8 cellular contexts compared by ENCODE assay signal in genomic region chr16:11916524-11917285, GRCh38. TPM values are rescaled to one million over a fixed set of nuclear protein-coding genes. Genes with fewer than 3 reads are reported as not detected.
DNase-seq lines count a peak whose midpoint lies in the region; ATAC-seq and TF ChIP-seq lines count a peak whose summit lies in the region.

No MANE protein-coding gene starts in this region.

- intact Hi-C loops in esophagus squamous epithelium (cut with DNase I) (no loop called here), ovary (cut with DNase I) (loop anchor here in 1 of 4 donors (10.0 kb wide), 1 partner anchor 58 kb away; the partner anchor contains the start of gene SNX29)

- H3K4me2 ChIP-seq in GM23338 (peak overlapping the region; percentile 66), SU-DHL-6 (ENCODE audit: low read depth, low read length, poor library complexity, severe bottlenecking) (peak overlapping the region; percentile 68)

- no peaks in the 10 kb centered on the region for H3K9me3 ChIP-seq in SU-DHL-6 (ENCODE audit: insufficient read depth, low read length)
- no peaks in the 10 kb centered on the region for H3K9me3 ChIP-seq in esophagus squamous epithelium
- H3K9me3 ChIP-seq in ovary = no peaks in the 10 kb centered on the region

- peaks cover 29% of the 10 kb centered on the region for H4K20me1 ChIP-seq in GM23338 (replicated peaks; ENCODE audit: insufficient read depth)
- H4K20me1 ChIP-seq in SU-DHL-6 (ENCODE audit: low read depth, low read length) = peaks cover 19% of the 10 kb centered on the region; the same call in 1 of the 2 replicates

- TF ChIP-seq POLR2A in esophagus squamous epithelium (IDR thresholded peaks at IDR 0.05) = no peak
- no peak for TF ChIP-seq POLR2A in ovary (IDR thresholded peaks at IDR 0.05)

- H3K79me2 ChIP-seq in GM23338 (replicated peaks; ENCODE audit: insufficient read depth) = peaks cover 32% of the 10 kb centered on the region
- peaks cover 40% of the 10 kb centered on the region for H3K79me2 ChIP-seq in SU-DHL-6 (ENCODE audit: insufficient read depth, low read length)

- H3K36me3 ChIP-seq in GM23338 (ENCODE audit: insufficient read depth) (no peaks in the 10 kb centered on the region), SU-DHL-6 (ENCODE audit: low read length) (no peaks in the 10 kb centered on the region), esophagus squamous epithelium (no peaks in the 10 kb centered on the region), ovary (no peaks in the 10 kb centered on the region)

- ATAC-seq in GM23338 = no peak

- H3K4me1 Mint-ChIP-seq in GM23338 = peaks cover 25% of the 10 kb centered on the region

- WGBS in esophagus squamous epithelium, 2 donors = 19 to 26% methylated on average over 13 of the region's 13 CpGs
- 53 to 67% (median 61%) methylated on average over 13 of the region's 13 CpGs for WGBS in ovary, 3 donors

- H3K9me2 ChIP-seq in GM23338 (ENCODE audit: insufficient read depth) = no peaks in the 10 kb centered on the region
- no peaks in the 10 kb centered on the region for H3K9me2 ChIP-seq in SU-DHL-6 (replicated peaks; ENCODE audit: insufficient read depth, low read length)

- H3K27me3 Mint-ChIP-seq in GM23338 (ENCODE audit: insufficient read depth, low read depth, poor library complexity) = peaks cover 9% of the 10 kb centered on the region

- H2AFZ ChIP-seq in GM23338 = peak overlapping the region; percentile 84
- H2AFZ ChIP-seq in SU-DHL-6 (ENCODE audit: low read depth, low read length, severe bottlenecking) = peak overlapping the region; percentile 90

- peaks cover 8% of the 10 kb centered on the region; the same call in 1 of the 3 replicates for H3K36me3 Mint-ChIP-seq in GM23338 (ENCODE audit: low read depth)

- peak overlapping the region; percentile 85 for H3K4me3 Mint-ChIP-seq in GM23338

- peaks cover 8% of the 10 kb centered on the region; the same call in 1 of the 2 replicates for H3F3A ChIP-seq in GM23338 (replicated peaks; ENCODE audit: low read depth)
- no peaks in the 10 kb centered on the region for H3F3A ChIP-seq in SU-DHL-6 (ENCODE audit: insufficient read depth)

- DNase-seq in A172 (ENCODE audit: low spot score) = peak; percentile 82
- no peak for DNase-seq in GM23338 (ENCODE audit: low spot score)
- no peak for DNase-seq in esophagus squamous epithelium (lab: John Stamatoyannopoulos, UW)
- no peak for DNase-seq in ovary
- no peak for DNase-seq in T-helper 9 cell
- DNase-seq in NCI-H2171 treated with DMSO at 0.1 percent for 48 hours (lab: John Stamatoyannopoulos, UW) = no peak
- DNase-seq in stimulated activated CD8-positive, alpha-beta memory T cell treated with anti-CD3 and anti-CD28 coated beads, Interleukin-4, amount 100 ng/mL, for 48 hours = no peak

- H3K27me3 ChIP-seq in GM23338 (ENCODE audit: insufficient read depth) (no peaks in the 10 kb centered on the region), SU-DHL-6 (ENCODE audit: low read length) (no peaks in the 10 kb centered on the region), esophagus squamous epithelium (no peaks in the 10 kb centered on the region), ovary (no peaks in the 10 kb centered on the region)

- peak overlapping the region; percentile 37; the same call in 1 of the 2 replicates for H3K9ac ChIP-seq in SU-DHL-6 (ENCODE audit: low read length)

- H3K27ac ChIP-seq in GM23338 (ENCODE audit: low read depth) = peak overlapping the region; percentile 16; the same call in 1 of the 2 replicates
- no peak overlapping the region for H3K27ac ChIP-seq in SU-DHL-6 (ENCODE audit: low read depth, low read length)
- peak overlapping the region; percentile 96 to 99 (median 97) for H3K27ac ChIP-seq in esophagus squamous epithelium
- H3K27ac ChIP-seq in ovary = peak overlapping the region in 1 of 2 donors; percentile 48

- TF ChIP-seq CTCF in GM23338 (conservative IDR thresholded peaks at IDR 0.05; ENCODE audit: low read depth in 2 of 2) (no peak), SU-DHL-6 (IDR thresholded peaks at IDR 0.05; ENCODE audit: insufficient read depth, low read length, poor library complexity, severe bottlenecking) (no peak), esophagus squamous epithelium (IDR thresholded peaks at IDR 0.05) (no peak), ovary (IDR thresholded peaks at IDR 0.05) (no peak)

- TF ChIP-seq EP300 in ovary (IDR thresholded peaks at IDR 0.05) = no peak

- no peaks in the 10 kb centered on the region for H3K9me3 Mint-ChIP-seq in GM23338

- H3K4me1 ChIP-seq in GM23338 (ENCODE audit: insufficient read depth) (peaks cover 25% of the 10 kb centered on the region), esophagus squamous epithelium (peaks cover 9 to 44% (median 25%) of the 10 kb centered on the region in 3 donors), ovary (ENCODE audit: insufficient read depth) (peaks cover 4% of the 10 kb centered on the region)

- peak overlapping the region; percentile 40 for H3K4me3 ChIP-seq in GM23338
- peak overlapping the region; percentile 48 for H3K4me3 ChIP-seq in SU-DHL-6 (ENCODE audit: insufficient read depth, low read length, poor library complexity, severe bottlenecking)
- H3K4me3 ChIP-seq in esophagus squamous epithelium = peak overlapping the region; percentile 66 to 97 (median 90)
- peak overlapping the region; percentile 34 for H3K4me3 ChIP-seq in ovary

- H3K27ac Mint-ChIP-seq in GM23338 = peak overlapping the region; percentile 77

TF ChIP-seq in GM23338, 12 proteins besides CTCF, POLR2A, EP300 and RAD21 (continues in another document):
- TF ChIP-seq ZNF331 (CRISPR knock-in tag; IDR thresholded peaks at IDR 0.05; ENCODE audit: low read depth) (no peak), EZH2phosphoT487 (IDR thresholded peaks at IDR 0.05; ENCODE audit: unreplicated experiment) (no peak), NANOG (IDR thresholded peaks at IDR 0.05; ENCODE audit: borderline replicate concordance) (no peak)

RNA-seq across cellular contexts. Expression of gene GSPT1, which starts 0.9 kb away (rescaled TPM):
- total RNA-seq in A172 (2014; rRNA removed; shearing (Covaris generic)) = 124 and 161 TPM in 2 replicates
- 144 and 146 TPM in 2 replicates for total RNA-seq in GM23338 (2014; rRNA removed; shearing (Covaris generic))
- polyA plus RNA-seq in GM23338 (2016; fragmentation: Nextera tagmentation; extraction: Ambion mirVana) (118 and 126 TPM in 2 replicates), ovary (10 to 100 TPM; 21.1 to 99.3 TPM)
- total RNA-seq in esophagus squamous epithelium (10 to 100 TPM; 55.5 to 99.0 (median 78.2) TPM), ovary (10 to 100 TPM; 23.4 to 94.2 (median 74.8) TPM)

RNA-seq across cellular contexts. Expression of gene NPIPB2, which starts 25.1 kb away (rescaled TPM):
- 5.1 TPM in 1 of 2 replicates, not detected in the other for total RNA-seq in A172 (2014; rRNA removed; shearing (Covaris generic))
- 6.8 and 33.1 TPM in 2 replicates for total RNA-seq in GM23338 (2014; rRNA removed; shearing (Covaris generic))
- polyA plus RNA-seq in GM23338 (2016; fragmentation: Nextera tagmentation; extraction: Ambion mirVana) = 1.0 and 1.5 TPM in 2 replicates
- total RNA-seq in esophagus squamous epithelium = 1 to 10 TPM; 1.3 to 7.4 (median 3.2) TPM
- 10 to 100 TPM in 2 of 7 donors, 1 to 10 TPM in 5; 4.7 to 13.4 (median 8.7) TPM for total RNA-seq in ovary
- polyA plus RNA-seq in ovary = 10 to 100 TPM in 1 of 2 donors, 1 to 10 TPM in 1; 6.5 to 19.3 TPM

RNA-seq across cellular contexts. Expression of gene TNFRSF17, which starts 48.3 kb away (rescaled TPM):
- total RNA-seq in A172 (2014; rRNA removed; shearing (Covaris generic)) = not detected in 2 replicates
- total RNA-seq in GM23338 (2014; rRNA removed; shearing (Covaris generic)) = not detected in 2 replicates
- polyA plus RNA-seq in GM23338 (2016; fragmentation: Nextera tagmentation; extraction: Ambion mirVana) (0.37 TPM in 1 of 2 replicates, not detected in the other), ovary (under 1 TPM; 0.19 to 0.52 TPM)
- total RNA-seq in esophagus squamous epithelium (not detected), ovary (under 1 TPM in 2 of 7 donors, not detected in 5; 0.20 to 0.60 TPM)

RNA-seq across cellular contexts. Expression of gene SNX29, which starts 59.8 kb away (rescaled TPM):
- total RNA-seq in A172 (2014; rRNA removed; shearing (Covaris generic)) = 5.9 and 8.0 TPM in 2 replicates
- 4.3 and 9.0 TPM in 2 replicates for total RNA-seq in GM23338 (2014; rRNA removed; shearing (Covaris generic))
- 12.9 and 13.2 TPM in 2 replicates for polyA plus RNA-seq in GM23338 (2016; fragmentation: Nextera tagmentation; extraction: Ambion mirVana)
- total RNA-seq in esophagus squamous epithelium = 10 to 100 TPM; 14.5 to 27.3 (median 15.4) TPM
- total RNA-seq in ovary = 10 to 100 TPM; 11.4 to 37.9 (median 26.8) TPM
- polyA plus RNA-seq in ovary = 10 to 100 TPM in 1 of 2 donors, 1 to 10 TPM in 1; 7.8 to 17.1 TPM

Comparison
In these comparisons a context has a peak if more than half of its experiments do, and no peak if none do; other contexts are left out.
1. H3K4me3 ChIP-seq: peak in every context shown above with its lines; median percentile 90 in esophagus squamous epithelium; 48 in SU-DHL-6; 40 in GM23338; 34 in ovary.